17 cellular contexts compared by ENCODE assay signal in the genomic region with DNA sequence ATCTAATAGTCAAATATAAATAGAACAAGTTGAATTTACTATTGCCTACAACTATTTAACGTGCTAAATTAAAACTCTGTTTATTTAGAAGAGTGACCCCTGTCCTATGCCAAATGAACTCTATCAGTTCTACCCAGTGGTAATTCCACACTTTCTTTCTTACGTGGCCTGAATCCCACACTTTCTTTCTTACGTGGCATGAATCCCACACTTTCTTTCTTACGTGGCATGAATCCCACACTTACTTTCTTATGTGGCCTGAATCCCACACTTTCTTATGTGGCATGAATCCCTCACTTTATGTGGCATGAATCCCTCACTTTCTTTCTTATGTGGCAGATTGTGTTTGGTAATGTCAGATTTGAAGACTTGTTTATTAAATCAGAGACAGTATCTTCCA. TPM values are rescaled to one million over a fixed set of nuclear protein-coding genes. Genes with fewer than 3 reads are reported as not detected.
DNase-seq lines count a peak whose midpoint lies in the region; ATAC-seq and TF ChIP-seq lines count a peak whose summit lies in the region.
"Had no signal": no experiment of that assay in that cellular context is flagged by ENCODE, and none has a peak within 500 bp of the region (broad histone marks: within the 10 kb centered on the region; RNA-seq: fewer than 3 reads in every experiment).

No MANE protein-coding gene starts in this region.

- H3K27me3 ChIP-seq in liver (ENCODE audit: control insufficient read depth in 4 of 4, insufficient read depth in 4 of 4, low read length in 3 of 4) (no peaks in the 10 kb centered on the region), smooth muscle cell (ENCODE audit: low read depth) (no peaks in the 10 kb centered on the region)
- H3K27me3 ChIP-seq: upper lobe of left lung had no signal

- peaks cover 10 to 63% (median 52%) of the 10 kb centered on the region in 4 donors for H3K4me1 ChIP-seq in liver (ENCODE audit: control insufficient read depth in 4 of 4, insufficient read depth in 4 of 4, low read length in 3 of 4)
- H3K4me1 ChIP-seq in smooth muscle cell (ENCODE audit: low read depth): peaks cover 10% of the 10 kb centered on the region

- H3K4me1 Mint-ChIP-seq in activated CD4-positive, alpha-beta T cell treated with anti-CD3 and anti-CD28 coated beads for 36 hours: peaks cover 61% of the 10 kb centered on the region
- H3K4me1 Mint-ChIP-seq in T-helper 17 cell: peaks cover 53% of the 10 kb centered on the region
- H3K4me1 Mint-ChIP-seq in natural killer cell: peaks cover 43 to 61% of the 10 kb centered on the region in 2 donors

- peaks cover 100% of the 10 kb centered on the region for H4K20me1 ChIP-seq in smooth muscle cell (ENCODE audit: low read depth)

- peaks cover 18% of the 10 kb centered on the region for H3K36me3 Mint-ChIP-seq in activated CD4-positive, alpha-beta T cell treated with anti-CD3 and anti-CD28 coated beads for 36 hours (ENCODE audit: low read depth)
- H3K36me3 Mint-ChIP-seq in T-helper 17 cell (ENCODE audit: low read depth) (no peaks in the 10 kb centered on the region), natural killer cell (no peaks in the 10 kb centered on the region)

- peak overlapping the region; percentile 6 for H3K27ac Mint-ChIP-seq in activated CD4-positive, alpha-beta T cell treated with anti-CD3 and anti-CD28 coated beads for 36 hours
- peak overlapping the region; percentile 92 for H3K27ac Mint-ChIP-seq in T-helper 17 cell
- H3K27ac Mint-ChIP-seq in natural killer cell: peak overlapping the region in 1 of 2 donors; percentile 68

- H3K4me2 ChIP-seq in smooth muscle cell: no peak overlapping the region

- H3K27ac ChIP-seq in liver (ENCODE audit: low read depth in 1 of 2, low read length in 2 of 2) (peak overlapping the region; percentile 66 to 79), smooth muscle cell (ENCODE audit: low read depth) (peak overlapping the region; percentile 43)
- H3K27ac ChIP-seq: C4-2B, upper lobe of left lung, WERI-Rb-1 had no signal

- WGBS in liver: 34% methylated on average over 4 of the region's 4 CpGs
- 88% methylated on average over 4 of the region's 4 CpGs for WGBS in smooth muscle cell (ENCODE audit: low lambda C conversion rate)

- H3F3A ChIP-seq in smooth muscle cell (ENCODE audit: low read depth): no peaks in the 10 kb centered on the region

- peaks cover 99% of the 10 kb centered on the region for H3K79me2 ChIP-seq in smooth muscle cell (ENCODE audit: low read depth)

- intact Hi-C loops in activated CD4-positive, alpha-beta T cell treated with anti-CD3 and anti-CD28 coated beads for 36 hours (cut with DNase I, micrococcal nuclease): no loop called here
- intact Hi-C loops in natural killer cell (cut with micrococcal nuclease): loop anchor here (5.0 kb wide), 1 partner anchor 52 kb away; no protein-coding TSS in a partner anchor

- DNase-seq in activated CD4-positive, alpha-beta T cell treated with anti-CD3 and anti-CD28 coated beads for 36 hours: no peak
- no peak for DNase-seq in activated CD4-positive, alpha-beta T cell treated with anti-CD3 and anti-CD28 coated beads for 4 hours
- no peak for DNase-seq in T-helper 17 cell
- DNase-seq in smooth muscle cell (lab: John Stamatoyannopoulos, UW; ENCODE audit: unreplicated experiment): no peak
- DNase-seq in NCI-H2107 (lab: John Stamatoyannopoulos, UW): no peak
- DNase-seq in activated effector memory CD4-positive, alpha-beta T cell treated with anti-CD3 and anti-CD28 coated beads, Interleukin-2, amount 50 U/mL, for 16 hours: no peak
- DNase-seq in natural killer cell: no peak
- DNase-seq: 8988T, activated gamma-delta T cell treated with Interleukin-2 at 50 U/mL for 16 hours, Karpas-422, NCI-H1417, NCI-H446, upper lobe of left lung, WERI-Rb-1 had no signal

- no peaks in the 10 kb centered on the region for H3K9me3 ChIP-seq in T-helper 17 cell (ENCODE audit: control insufficient read depth, low read length, poor library complexity, severe bottlenecking)
- no peaks in the 10 kb centered on the region for H3K9me3 ChIP-seq in liver (ENCODE audit: control insufficient read depth in 4 of 4, low read length in 3 of 4)
- H3K9me3 ChIP-seq in smooth muscle cell (replicated peaks; ENCODE audit: low read depth): no peaks in the 10 kb centered on the region
- H3K9me3 ChIP-seq: upper lobe of left lung had no signal

- no peak for ATAC-seq in activated CD4-positive, alpha-beta T cell treated with anti-CD3 and anti-CD28 coated beads for 36 hours
- ATAC-seq in T-helper 17 cell (no peak), natural killer cell (no peak)

- CTCF ChIA-PET in activated CD4-positive, alpha-beta T cell treated with anti-CD3 and anti-CD28 coated beads for 36 hours (lab: Charles Lee): interaction anchor here (0.6 to 1.5 kb wide), 3 partner anchors 19 to 28 kb away, joined by 3 to 5 read pairs (median 3); no protein-coding TSS in a partner anchor

- TF ChIP-seq CTCF in liver (IDR thresholded peaks at IDR 0.05; ENCODE audit: low read depth, low read length, missing input control) (no peak), smooth muscle cell (IDR thresholded peaks at IDR 0.05; ENCODE audit: borderline replicate concordance, insufficient read depth, poor library complexity, severe bottlenecking) (no peak), natural killer cell (IDR thresholded peaks at IDR 0.05) (no peak)

- POLR2A ChIA-PET in activated CD4-positive, alpha-beta T cell treated with anti-CD3 and anti-CD28 coated beads for 36 hours (lab: Charles Lee): no interaction called here

- H3K4me3 ChIP-seq in liver (ENCODE audit: low read depth in 1 of 3, low read length in 3 of 3) (no peak overlapping the region), smooth muscle cell (no peak overlapping the region)
- H3K4me3 ChIP-seq: coronary artery, upper lobe of left lung had no signal

- no peaks in the 10 kb centered on the region for H3K27me3 Mint-ChIP-seq in activated CD4-positive, alpha-beta T cell treated with anti-CD3 and anti-CD28 coated beads for 36 hours
- no peaks in the 10 kb centered on the region for H3K27me3 Mint-ChIP-seq in T-helper 17 cell
- no peaks in the 10 kb centered on the region for H3K27me3 Mint-ChIP-seq in natural killer cell (ENCODE audit: low read depth in 2 of 2)

- H3K4me3 Mint-ChIP-seq in activated CD4-positive, alpha-beta T cell treated with anti-CD3 and anti-CD28 coated beads for 36 hours: no peak overlapping the region
- H3K4me3 Mint-ChIP-seq in T-helper 17 cell: no peak overlapping the region
- H3K4me3 Mint-ChIP-seq in natural killer cell: no peak overlapping the region

- H3K9me3 Mint-ChIP-seq in activated CD4-positive, alpha-beta T cell treated with anti-CD3 and anti-CD28 coated beads for 36 hours (ENCODE audit: low read depth): no peaks in the 10 kb centered on the region
- H3K9me3 Mint-ChIP-seq in natural killer cell: no peaks in the 10 kb centered on the region

- peak overlapping the region in 1 of 2 donors; percentile 61 for H3K9ac ChIP-seq in liver (ENCODE audit: low read depth in 1 of 2, low read length in 2 of 2)
- H3K9ac ChIP-seq in smooth muscle cell (ENCODE audit: low read depth): no peak overlapping the region

- no peak for TF ChIP-seq RAD21 in liver (IDR thresholded peaks at IDR 0.05)

- no peak overlapping the region for H2AFZ ChIP-seq in smooth muscle cell (ENCODE audit: low read depth)

- peaks cover 0 to 2% (median 0%) of the 10 kb centered on the region in 4 donors for H3K36me3 ChIP-seq in liver (ENCODE audit: control insufficient read depth in 4 of 4, insufficient read depth in 3 of 4, low read depth in 1 of 4, low read length in 3 of 4)
- H3K36me3 ChIP-seq in smooth muscle cell (ENCODE audit: low read depth): no peaks in the 10 kb centered on the region
- H3K36me3 ChIP-seq: upper lobe of left lung had no signal

TF ChIP-seq in liver, 16 proteins besides CTCF, POLR2A, EP300 and RAD21:
- no peak for TF ChIP-seq RXRA (IDR thresholded peaks at IDR 0.05)
- TF ChIP-seq NR2F2 (IDR thresholded peaks at IDR 0.05): peak; percentile 3

RNA-seq across cellular contexts. Expression of a gene that starts 6.2 kb away (rescaled TPM):
- 10 to 100 TPM; 58.1 to 75.4 TPM for total RNA-seq in activated CD4-positive, alpha-beta T cell treated with anti-CD3 and anti-CD28 coated beads for 36 hours
- total RNA-seq in T-helper 17 cell (10 to 100 TPM; 41.5 to 42.7 TPM), liver (10 to 100 TPM; 13.4 to 16.2 TPM), smooth muscle cell (27.1 and 27.3 TPM in 2 replicates), natural killer cell (10 to 100 TPM; 42.5 to 50.0 (median 46.4) TPM)
- polyA plus RNA-seq in liver (1 to 10 TPM; 3.1 to 8.3 TPM), smooth muscle cell (25.9 and 39.3 TPM in 2 replicates)
